1 cellular context compared by ENCODE assay signal in genomic region chr19:49766007-49766937, GRCh38.
TF ChIP-seq lines count a peak whose summit lies in the region.

No MANE protein-coding gene starts in this region.

TF ChIP-seq in liver, 16 proteins besides CTCF, POLR2A, EP300 and RAD21 (continued from another document):
- TF ChIP-seq EGR1 (IDR thresholded peaks at IDR 0.05; ENCODE audit: low read depth in 2 of 2) = peak; percentile 16 to 74
- TF ChIP-seq, protein P1, sequence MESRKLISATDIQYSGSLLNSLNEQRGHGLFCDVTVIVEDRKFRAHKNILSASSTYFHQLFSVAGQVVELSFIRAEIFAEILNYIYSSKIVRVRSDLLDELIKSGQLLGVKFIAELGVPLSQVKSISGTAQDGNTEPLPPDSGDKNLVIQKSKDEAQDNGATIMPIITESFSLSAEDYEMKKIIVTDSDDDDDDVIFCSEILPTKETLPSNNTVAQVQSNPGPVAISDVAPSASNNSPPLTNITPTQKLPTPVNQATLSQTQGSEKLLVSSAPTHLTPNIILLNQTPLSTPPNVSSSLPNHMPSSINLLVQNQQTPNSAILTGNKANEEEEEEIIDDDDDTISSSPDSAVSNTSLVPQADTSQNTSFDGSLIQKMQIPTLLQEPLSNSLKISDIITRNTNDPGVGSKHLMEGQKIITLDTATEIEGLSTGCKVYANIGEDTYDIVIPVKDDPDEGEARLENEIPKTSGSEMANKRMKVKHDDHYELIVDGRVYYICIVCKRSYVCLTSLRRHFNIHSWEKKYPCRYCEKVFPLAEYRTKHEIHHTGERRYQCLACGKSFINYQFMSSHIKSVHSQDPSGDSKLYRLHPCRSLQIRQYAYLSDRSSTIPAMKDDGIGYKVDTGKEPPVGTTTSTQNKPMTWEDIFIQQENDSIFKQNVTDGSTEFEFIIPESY (IDR thresholded peaks at IDR 0.05) = peak; percentile 63
- no peak for TF ChIP-seq FOXA2 (IDR thresholded peaks at IDR 0.05)
- TF ChIP-seq NR2F2 (IDR thresholded peaks at IDR 0.05) = peak; percentile 56
